ENCODE assay signal across 8 cellular contexts in genomic region chr10:34655286-34656170, GRCh38.
DNase-seq lines count a peak whose midpoint lies in the region; ATAC-seq and TF ChIP-seq lines count a peak whose summit lies in the region.

No MANE protein-coding gene starts in this region.

- TF ChIP-seq CTCF in Peyer's patch (IDR thresholded peaks at IDR 0.05) = peak in 5 of 6 experiments; percentile 17 to 75 (median 68)

- H3K9ac ChIP-seq in HUES48 (ENCODE audit: low read depth, low read length) = no peak overlapping the region

- H3K4me1 ChIP-seq in HUES48 (ENCODE audit: control insufficient read depth, insufficient read depth, low read length) (peaks cover 78% of the 10 kb centered on the region), Peyer's patch (peaks cover 0 to 26% (median 2%) of the 10 kb centered on the region in 4 donors)

- H3K36me3 ChIP-seq in HUES48 (ENCODE audit: control insufficient read depth, insufficient read depth, low read length) (no peaks in the 10 kb centered on the region), Peyer's patch (no peaks in the 10 kb centered on the region)

- H3K4me3 ChIP-seq in HUES48 (ENCODE audit: low read depth, low read length) (peak overlapping the region; percentile 24; the same call in 1 of the 2 replicates), Peyer's patch (no peak overlapping the region)

- H3K27ac ChIP-seq in HUES48 (ENCODE audit: low read depth, low read length) (peak overlapping the region; percentile 68), Peyer's patch (no peak overlapping the region)

- DNase-seq in A172 (ENCODE audit: low spot score) (peak; percentile 70), EH (ENCODE audit: low read depth) (peak; percentile 76), Peyer's patch (peak in 1 of 3 donors; percentile 73), dermis microvascular lymphatic vessel endothelial cell (ENCODE audit: low read depth in 2 of 2) (peak; percentile 33 to 71), middle frontal gyrus (ENCODE audit: extremely low spot score, low spot score) (peak; percentile 12)

- H3K9me3 ChIP-seq in HUES48 (ENCODE audit: control insufficient read depth, insufficient read depth, low read length) (no peaks in the 10 kb centered on the region), Peyer's patch (no peaks in the 10 kb centered on the region)

- H3K27me3 ChIP-seq in HUES48 (ENCODE audit: control insufficient read depth, insufficient read depth, low read length) (no peaks in the 10 kb centered on the region), Peyer's patch (no peaks in the 10 kb centered on the region)

- no peak for TF ChIP-seq POLR2A in Peyer's patch (IDR thresholded peaks at IDR 0.05)

- ATAC-seq in HG03108 (IDR thresholded peaks at IDR 0.05; ENCODE audit: unreplicated experiment) (no peak), GM19023 (IDR thresholded peaks at IDR 0.05; ENCODE audit: unreplicated experiment) (no peak)
